8 cellular contexts compared by ENCODE assay signal in genomic region chr1:153567621-153568366, GRCh38. TPM values are rescaled to one million over a fixed set of nuclear protein-coding genes. Genes with fewer than 3 reads are reported as not detected.
DNase-seq lines count a peak whose midpoint lies in the region; TF ChIP-seq lines count a peak whose summit lies in the region.

No MANE protein-coding gene starts in this region.

- no peaks in the 10 kb centered on the region for H3K36me3 ChIP-seq in right atrium auricular region

- H3K9me3 ChIP-seq in right atrium auricular region: no peaks in the 10 kb centered on the region

- H3K4me1 ChIP-seq in right atrium auricular region: peaks cover 0 to 50% of the 10 kb centered on the region in 2 donors

- DNase-seq in activated T-cell treated with anti-CD3 and anti-CD28 coated beads for 24 hours (ENCODE audit: low read depth) (peak; percentile 17), right atrium auricular region (ENCODE audit: low spot score) (no peak), GM03348 (ENCODE audit: low spot score) (no peak), NCI-H2107 (lab: John Stamatoyannopoulos, UW) (no peak), cerebellum (ENCODE audit: low spot score) (no peak)
- no peak for DNase-seq in activated T-cell treated with anti-CD3 and anti-CD28 coated beads, Interleukin-2, amount 50 U/mL, for 1 hour
- DNase-seq in activated CD4-positive, alpha-beta T cell treated with anti-CD3 and anti-CD28 coated beads, Interleukin-2, amount 50 U/mL, for 4 hours: peak; percentile 13 to 32
- DNase-seq in stimulated activated CD4-positive, alpha-beta T cell treated with anti-CD3 and anti-CD28 coated beads, Interleukin-2, amount 100 ng/mL, for 24 hours: peak; percentile 52 to 53

- no peaks in the 10 kb centered on the region for H3K27me3 ChIP-seq in right atrium auricular region

- peak overlapping the region in 1 of 2 donors; percentile 23 for H3K4me3 ChIP-seq in right atrium auricular region

- H3K27ac ChIP-seq in right atrium auricular region: peak overlapping the region; percentile 84 to 89

- no peak for TF ChIP-seq CTCF in right atrium auricular region (IDR thresholded peaks at IDR 0.05)

RNA-seq across cellular contexts. Expression of gene S100A2, which starts 2.1 kb away (rescaled TPM):
- total RNA-seq in right atrium auricular region (not detected), cerebellum (not detected)

RNA-seq across cellular contexts. Expression of gene S100A3, which starts 18.7 kb away (rescaled TPM):
- total RNA-seq in right atrium auricular region (1 to 10 TPM; 1.8 to 3.4 TPM), cerebellum (not detected)

RNA-seq across cellular contexts. Expression of gene S100A4, which starts 22.2 kb away (rescaled TPM):
- total RNA-seq in right atrium auricular region: 100 to 1,000 TPM; 144 to 156 TPM
- 1.4 TPM for total RNA-seq in cerebellum

RNA-seq across cellular contexts. Expression of gene S100A5, which starts 27.1 kb away (rescaled TPM):
- total RNA-seq in right atrium auricular region (not detected), cerebellum (not detected)

RNA-seq across cellular contexts. Expression of gene S100A6, which starts 32.0 kb away (rescaled TPM):
- total RNA-seq in right atrium auricular region (100 to 1,000 TPM; 156 to 324 TPM), cerebellum (21.5 TPM)

Comparison
In these comparisons a context has a peak if more than half of its experiments do, and no peak if none do; other contexts are left out.
1. DNase-seq: peak in activated T-cell treated with anti-CD3 and anti-CD28 coated beads for 24 hours (single experiment), activated CD4-positive, alpha-beta T cell treated with anti-CD3 and anti-CD28 coated beads, Interleukin-2, amount 50 U/mL, for 4 hours (2 of 2) and stimulated activated CD4-positive, alpha-beta T cell treated with anti-CD3 and anti-CD28 coated beads, Interleukin-2, amount 100 ng/mL, for 24 hours (2 of 2); none in activated T-cell treated with anti-CD3 and anti-CD28 coated beads, Interleukin-2, amount 50 U/mL, for 1 hour (single experiment), right atrium auricular region (single experiment), GM03348 (single experiment), NCI-H2107 (single experiment) and cerebellum (single experiment).
2. RNA of gene S100A4, which starts 22.2 kb away (total RNA-seq): 144 to 156 TPM in right atrium auricular region; 1.4 TPM in cerebellum (single experiment); every median in the first group is over 10 times any median in the second.